18 cellular contexts compared by ENCODE assay signal in genomic region chr15:99492275-99492674, GRCh38.
"Had no signal": no experiment of that assay in that cellular context is flagged by ENCODE, and none has a peak within 500 bp of the region (broad histone marks: within the 10 kb centered on the region; RNA-seq: fewer than 3 reads in every experiment).

No MANE protein-coding gene starts in this region.

- H3K27me3 Mint-ChIP-seq: memory B cell had no signal

- H3K36me3 Mint-ChIP-seq: immature natural killer cell, memory B cell had no signal

- H3K9me3 Mint-ChIP-seq: dendritic cell treated with granulocyte-macrophage colony-stimulating factor and Interleukin-4, amounts not matched to agents 40 ng/mL and 50 ng/mL, for 4 days; immature natural killer cell; memory B cell had no signal

- H3K4me3 Mint-ChIP-seq: dendritic cell treated with granulocyte-macrophage colony-stimulating factor and Interleukin-4, amounts not matched to agents 40 ng/mL and 50 ng/mL, for 4 days; immature natural killer cell; memory B cell had no signal

- ATAC-seq: foreskin keratinocyte, gastroesophageal sphincter, left colon, left lobe of liver, mucosa of descending colon had no signal

- H3K27ac Mint-ChIP-seq: dendritic cell treated with granulocyte-macrophage colony-stimulating factor and Interleukin-4, amounts not matched to agents 40 ng/mL and 50 ng/mL, for 4 days; immature natural killer cell; memory B cell had no signal

- DNase-seq: colonic mucosa; cortex of kidney; dorsolateral prefrontal cortex; effector CD4-positive, alpha-beta T cell; effector memory CD4-positive, alpha-beta T cell; foreskin keratinocyte; heart left ventricle; hypothalamus; immature natural killer cell; left colon; left ventricle myocardium inferior; mammary epithelial cell; mesendoderm; mucosa of descending colon had no signal
